Comparison of ENCODE assay signal across 11 cellular contexts in genomic region chr12:1993871-1994371, GRCh38. TPM values are rescaled to one million over a fixed set of nuclear protein-coding genes. Genes with fewer than 3 reads are reported as not detected.
DNase-seq lines count a peak whose midpoint lies in the region; ATAC-seq and TF ChIP-seq lines count a peak whose summit lies in the region.
"Had no signal": no experiment of that assay in that cellular context is flagged by ENCODE, and none has a peak within 500 bp of the region (broad histone marks: within the 10 kb centered on the region; RNA-seq: fewer than 3 reads in every experiment).

No MANE protein-coding gene starts in this region.

- CTCF ChIA-PET in activated CD4-positive, alpha-beta memory T cell treated with anti-CD3 and anti-CD28 coated beads, Interleukin-2, amount 10 ng/mL, durations not matched to agents 7 days and 5 days (lab: Charles Lee) = no interaction called here

- intact Hi-C loops in uterus (cut with DNase I; ENCODE audit: low total_unique reads) = no loop called here

- H3K9me3 ChIP-seq in uterus = no peaks in the 10 kb centered on the region

- POLR2A ChIA-PET in activated CD4-positive, alpha-beta memory T cell treated with anti-CD3 and anti-CD28 coated beads, Interleukin-2, amount 10 ng/mL, durations not matched to agents 7 days and 5 days (lab: Charles Lee) = interaction anchor here (0.7 to 4.3 kb wide), 3 partner anchors 10 to 45 kb away, joined by 3 to 38 read pairs (median 3); partner anchors contain the start of gene DCP1B

- H3K27me3 Mint-ChIP-seq in activated T-cell treated with anti-CD3 and anti-CD28 coated beads, Interleukin-2, amount 50 U/mL, for 24 hours = no peaks in the 10 kb centered on the region
- no peaks in the 10 kb centered on the region for H3K27me3 Mint-ChIP-seq in activated CD4-positive, alpha-beta memory T cell treated with anti-CD3 and anti-CD28 coated beads, Interleukin-2, amount 10 ng/mL, durations not matched to agents 7 days and 5 days

- H3K27me3 ChIP-seq in uterus = no peaks in the 10 kb centered on the region

- H3K9me3 Mint-ChIP-seq in activated T-cell treated with anti-CD3 and anti-CD28 coated beads, Interleukin-2, amount 50 U/mL, for 24 hours = no peaks in the 10 kb centered on the region
- H3K9me3 Mint-ChIP-seq in activated CD4-positive, alpha-beta memory T cell treated with anti-CD3 and anti-CD28 coated beads, Interleukin-2, amount 10 ng/mL, durations not matched to agents 7 days and 5 days = no peaks in the 10 kb centered on the region

- peaks cover 0 to 10% of the 10 kb centered on the region in 2 donors for H3K4me1 ChIP-seq in uterus

- peak overlapping the region; percentile 44 to 49 for H3K27ac ChIP-seq in uterus

- TF ChIP-seq POLR2A in uterus (IDR thresholded peaks at IDR 0.05) = no peak

- H3K36me3 ChIP-seq in uterus = no peaks in the 10 kb centered on the region

- H3K4me3 Mint-ChIP-seq in activated T-cell treated with anti-CD3 and anti-CD28 coated beads, Interleukin-2, amount 50 U/mL, for 24 hours = no peak overlapping the region
- no peak overlapping the region for H3K4me3 Mint-ChIP-seq in activated CD4-positive, alpha-beta memory T cell treated with anti-CD3 and anti-CD28 coated beads, Interleukin-2, amount 10 ng/mL, durations not matched to agents 7 days and 5 days

- peaks cover 47% of the 10 kb centered on the region for H3K4me1 Mint-ChIP-seq in activated T-cell treated with anti-CD3 and anti-CD28 coated beads, Interleukin-2, amount 50 U/mL, for 24 hours (ENCODE audit: low read depth)
- H3K4me1 Mint-ChIP-seq in activated CD4-positive, alpha-beta memory T cell treated with anti-CD3 and anti-CD28 coated beads, Interleukin-2, amount 10 ng/mL, durations not matched to agents 7 days and 5 days = peaks cover 47% of the 10 kb centered on the region

- no peak for ATAC-seq in GM18909 (IDR thresholded peaks at IDR 0.05; ENCODE audit: poor library complexity, unreplicated experiment)
- no peak for ATAC-seq in GM18870 (IDR thresholded peaks at IDR 0.05; ENCODE audit: unreplicated experiment)

- peaks cover 79% of the 10 kb centered on the region for H3K36me3 Mint-ChIP-seq in activated T-cell treated with anti-CD3 and anti-CD28 coated beads, Interleukin-2, amount 50 U/mL, for 24 hours (ENCODE audit: low read depth)
- peaks cover 52% of the 10 kb centered on the region for H3K36me3 Mint-ChIP-seq in activated CD4-positive, alpha-beta memory T cell treated with anti-CD3 and anti-CD28 coated beads, Interleukin-2, amount 10 ng/mL, durations not matched to agents 7 days and 5 days (ENCODE audit: low read depth)

- H3K27ac Mint-ChIP-seq in activated T-cell treated with anti-CD3 and anti-CD28 coated beads, Interleukin-2, amount 50 U/mL, for 24 hours = peak overlapping the region; percentile 9
- peak overlapping the region; percentile 76 for H3K27ac Mint-ChIP-seq in activated CD4-positive, alpha-beta memory T cell treated with anti-CD3 and anti-CD28 coated beads, Interleukin-2, amount 10 ng/mL, durations not matched to agents 7 days and 5 days

- H3K4me3 ChIP-seq in uterus = no peak overlapping the region

- DNase-seq in activated T-cell treated with anti-CD3 and anti-CD28 coated beads, Interleukin-2, amount 50 U/mL, for 24 hours = no peak
- no peak for DNase-seq in activated T-cell treated with anti-CD3 and anti-CD28 coated beads, Interleukin-2, amount 50 U/mL, for 48 hours
- DNase-seq in activated CD4-positive, alpha-beta memory T cell treated with anti-CD3 and anti-CD28 coated beads, Interleukin-2, amount 10 ng/mL, durations not matched to agents 7 days and 5 days = peak; percentile 27
- DNase-seq in iris pigment epithelial cell (ENCODE audit: low read depth) = peak; percentile 95
- no peak for DNase-seq in uterus
- DNase-seq in OCI-M2 (lab: John Stamatoyannopoulos, UW; ENCODE audit: unreplicated experiment) = no peak
- DNase-seq: activated CD8-positive, alpha-beta memory T cell treated with anti-CD3 and anti-CD28 coated beads for 24 hours; cortex of kidney; KG1 had no signal

- TF ChIP-seq CTCF in uterus (IDR thresholded peaks at IDR 0.05) = no peak

RNA-seq across cellular contexts. Expression of gene DCP1B, which starts 10.3 kb away (rescaled TPM):
- 10 to 100 TPM; 17.8 to 18.6 TPM for total RNA-seq in activated CD4-positive, alpha-beta memory T cell treated with anti-CD3 and anti-CD28 coated beads, Interleukin-2, amount 10 ng/mL, durations not matched to agents 7 days and 5 days
- 10 to 100 TPM; 13.6 to 34.4 (median 20.7) TPM for total RNA-seq in uterus

RNA-seq across cellular contexts. Expression of gene CACNA1C, which starts 58.9 kb away (rescaled TPM):
- under 1 TPM; 0.30 TPM for total RNA-seq in activated CD4-positive, alpha-beta memory T cell treated with anti-CD3 and anti-CD28 coated beads, Interleukin-2, amount 10 ng/mL, durations not matched to agents 7 days and 5 days
- 100 to 1,000 TPM in 1 of 4 donors, 10 to 100 TPM in 3; 15.9 to 121 (median 32.1) TPM for total RNA-seq in uterus

Comparison
In these comparisons a context has a peak if more than half of its experiments do, and no peak if none do; other contexts are left out.
1. DNase-seq: peak in activated CD4-positive, alpha-beta memory T cell treated with anti-CD3 and anti-CD28 coated beads, Interleukin-2, amount 10 ng/mL, durations not matched to agents 7 days and 5 days (single experiment) and iris pigment epithelial cell (single experiment); none in activated T-cell treated with anti-CD3 and anti-CD28 coated beads, Interleukin-2, amount 50 U/mL, for 24 hours (single experiment), activated T-cell treated with anti-CD3 and anti-CD28 coated beads, Interleukin-2, amount 50 U/mL, for 48 hours (0 of 2), uterus (0 of 2) and OCI-M2 (single experiment).
2. RNA of gene CACNA1C, which starts 58.9 kb away (total RNA-seq): 15.9 to 121 TPM in uterus; 0.30 TPM in activated CD4-positive, alpha-beta memory T cell treated with anti-CD3 and anti-CD28 coated beads, Interleukin-2, amount 10 ng/mL, durations not matched to agents 7 days and 5 days; every median in the first group is over 10 times any median in the second.